8 cellular contexts compared by ENCODE assay signal in the genomic region with DNA sequence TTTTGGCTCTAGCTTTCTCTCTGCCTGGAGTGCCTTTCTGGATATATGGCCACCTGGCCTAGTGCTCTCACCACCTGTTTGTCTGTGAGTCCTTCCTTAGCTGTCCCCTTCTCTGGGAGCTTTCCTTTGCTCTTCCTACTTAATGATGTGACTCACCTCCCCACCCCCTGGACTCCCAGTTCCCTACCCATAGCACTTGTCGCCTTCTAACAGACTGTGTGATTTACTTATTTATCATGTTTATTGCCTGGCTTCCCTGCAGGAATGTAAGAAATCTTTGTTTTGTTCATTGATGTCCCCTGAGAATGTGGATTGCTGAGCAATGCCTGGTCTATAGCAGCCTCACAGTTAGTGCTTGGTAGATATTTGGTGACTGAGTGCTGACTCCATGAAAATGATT. TPM values are rescaled to one million over a fixed set of nuclear protein-coding genes. Genes with fewer than 3 reads are reported as not detected.
A peak's percentile ranks its signal among the peaks of the same experiment; 100 is the strongest.
DNase-seq lines count a peak whose midpoint lies in the region; ATAC-seq and TF ChIP-seq lines count a peak whose summit lies in the region.

No MANE protein-coding gene starts in this region.

- TF ChIP-seq CTCF in heart left ventricle (IDR thresholded peaks at IDR 0.05), result no peak
- no peak for TF ChIP-seq CTCF in astrocyte of the spinal cord (IDR thresholded peaks at IDR 0.05; ENCODE audit: low read depth, low read length)
- TF ChIP-seq CTCF in upper lobe of right lung (IDR thresholded peaks at IDR 0.05), result no peak

- ATAC-seq in heart left ventricle, result peak in 2 of 4 donors; percentile 24 to 25
- ATAC-seq in upper lobe of right lung, result peak; percentile 45
- no peak for ATAC-seq in left colon
- no peak for ATAC-seq in HG03439 (IDR thresholded peaks at IDR 0.05; ENCODE audit: unreplicated experiment)

- no peak for TF ChIP-seq POLR2A in heart left ventricle (IDR thresholded peaks at IDR 0.05)

- DNase-seq in heart left ventricle (no peak), cardiac septum (ENCODE audit: low spot score) (no peak), astrocyte of the spinal cord (ENCODE audit: low read depth, low spot score) (peak; percentile 30), left kidney (ENCODE audit: low read depth, low spot score) (peak; percentile 43), upper lobe of right lung (no peak), left colon (no peak)
- no peak for DNase-seq in activated effector memory CD4-positive, alpha-beta T cell treated with anti-CD3 and anti-CD28 coated beads, Interleukin-2, amount 50 U/mL, for 16 hours

- H3K27me3 ChIP-seq in heart left ventricle (no peaks in the 10 kb centered on the region), upper lobe of right lung (no peaks in the 10 kb centered on the region)

- peak overlapping the region in 2 of 12 donors; percentile 23 to 29 for H3K4me3 ChIP-seq in heart left ventricle
- no peak overlapping the region for H3K4me3 ChIP-seq in astrocyte of the spinal cord (ENCODE audit: low read depth, low read length)
- no peak overlapping the region for H3K4me3 ChIP-seq in upper lobe of right lung

- intact Hi-C loops in heart left ventricle (cut with DNase I), result loop anchor here in 1 of 10 donors (10.0 kb wide), 1 partner anchor 98 kb away; no protein-coding TSS in a partner anchor
- intact Hi-C loops in cardiac septum (cut with DNase I), result no loop called here
- intact Hi-C loops in upper lobe of right lung (cut with DNase I), result no loop called here
- intact Hi-C loops in left colon (cut with DNase I, micrococcal nuclease), result no loop called here

- H3K4me1 ChIP-seq in heart left ventricle (peaks cover 40 to 100% (median 100%) of the 10 kb centered on the region in 12 donors), upper lobe of right lung (peaks cover 94% of the 10 kb centered on the region)

- H3K36me3 ChIP-seq in heart left ventricle (no peaks in the 10 kb centered on the region), upper lobe of right lung (no peaks in the 10 kb centered on the region)

- WGBS in heart left ventricle, 4 donors, result 27 to 40% (median 35%) methylated on average over 1 of the region's 1 CpG

- in situ Hi-C loops in astrocyte of the spinal cord (cut with HindIII; ENCODE audit: low sequenced_read_pairs), result no loop called here

- H3K9me3 ChIP-seq in heart left ventricle, result no peaks in the 10 kb centered on the region
- H3K9me3 ChIP-seq in upper lobe of right lung, result no peaks in the 10 kb centered on the region

- peak overlapping the region in 11 of 12 donors; percentile 60 to 84 (median 72) for H3K27ac ChIP-seq in heart left ventricle
- H3K27ac ChIP-seq in upper lobe of right lung, result peak overlapping the region; percentile 49

RNA-seq across cellular contexts. Expression of a gene that starts 18.9 kb away (rescaled TPM):
- 100 to 1,000 TPM; 179 to 275 (median 215) TPM for total RNA-seq in heart left ventricle
- polyA plus RNA-seq in heart left ventricle, result 100 to 1,000 TPM; 193 to 269 TPM
- total RNA-seq in cardiac septum, result 213 TPM
- 286 TPM for total RNA-seq in upper lobe of right lung
- 100 to 1,000 TPM; 250 to 254 TPM for total RNA-seq in left colon

Comparison
In these comparisons a context has a peak if more than half of its experiments do, and no peak if none do; other contexts are left out.
1. DNase-seq: peak in astrocyte of the spinal cord (single experiment) and left kidney (single experiment); none in heart left ventricle (0 of 5), cardiac septum (single experiment), upper lobe of right lung (single experiment), left colon (0 of 2) and activated effector memory CD4-positive, alpha-beta T cell treated with anti-CD3 and anti-CD28 coated beads, Interleukin-2, amount 50 U/mL, for 16 hours (single experiment).